ENCODE assay signal across 33 cellular contexts in the genomic region with DNA sequence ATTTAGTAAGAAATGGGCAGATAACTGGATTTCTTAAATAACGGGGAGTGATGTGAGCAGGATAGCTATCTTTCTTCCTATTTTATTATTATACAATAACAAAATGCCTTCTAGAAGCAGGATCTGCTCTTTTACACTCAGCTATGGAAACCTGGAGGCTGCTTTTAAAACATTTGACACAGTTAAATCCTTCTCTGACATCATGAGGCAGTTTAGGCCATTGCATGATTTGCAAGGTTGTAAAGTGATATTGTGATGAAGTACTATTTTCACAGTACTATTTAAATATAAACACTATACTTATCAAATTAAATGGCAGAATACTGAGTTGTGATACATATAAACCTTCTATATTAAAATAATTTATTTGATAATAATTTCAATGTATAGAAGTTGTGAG.
"Had no signal": no experiment of that assay in that cellular context is flagged by ENCODE, and none has a peak within 500 bp of the region (broad histone marks: within the 10 kb centered on the region; RNA-seq: fewer than 3 reads in every experiment).

No MANE protein-coding gene starts in this region.

- H3K27me3 ChIP-seq: adrenal gland, ascending aorta, breast epithelium, colonic mucosa, esophagus squamous epithelium, gastroesophageal sphincter, heart right ventricle had no signal

- H3K9me3 ChIP-seq: adrenal gland, ascending aorta, breast epithelium, colonic mucosa, esophagus squamous epithelium, gastroesophageal sphincter had no signal

- H3K27ac Mint-ChIP-seq: activated B cell treated with CpG ODN at 0.5 μM for 24 hours; activated CD4-positive, alpha-beta memory T cell treated with anti-CD3 and anti-CD28 coated beads for 36 hours; activated CD8-positive, alpha-beta memory T cell treated with anti-CD3 and anti-CD28 coated beads, Interleukin-2, amount 10 ng/mL, durations not matched to agents 7 days and 5 days; activated CD8-positive, alpha-beta T cell treated with anti-CD3 and anti-CD28 coated beads, Interleukin-2, amount 10 ng/mL, durations not matched to agents 7 days and 5 days; activated naive CD4-positive, alpha-beta T cell treated with anti-CD3 and anti-CD28 coated beads for 36 hours; activated naive CD4-positive, alpha-beta T cell treated with anti-CD3 and anti-CD28 coated beads, Interleukin-2, amount 50 U/mL, for 24 hours; activated naive CD8-positive, alpha-beta T cell treated with anti-CD3 and anti-CD28 coated beads for 36 hours; activated naive CD8-positive, alpha-beta T cell treated with anti-CD3 and anti-CD28 coated beads, Interleukin-2, amount 50 U/mL, for 24 hours; activated T-helper 1 cell treated with anti-CD3 and anti-CD28 coated beads, Interleukin-12 subunit alpha, Interleukin-12 subunit beta, Interleukin-2, Interleukin-4 antibody, amounts not matched to agents 30 ng/mL and 10 ng/mL and 1 ng/mL, durations not matched to agents 14 hours and 24 hours and 36 hours; activated T-helper 2 cell treated with anti-CD3 and anti-CD28 coated beads, Interferon-gamma antibody, Interleukin-2, Interleukin-4, amounts not matched to agents 10 μg/mL and 5 μg/mL and 100 μg/mL, durations not matched to agents 14 hours and 24 hours and 36 hours; T-helper 17 cell; T-helper 2 cell treated with Interferon-gamma antibody and Interleukin-4, amounts not matched to agents 5 μg/mL and 100 μg/mL, for 36 hours had no signal

- H3K4me3 Mint-ChIP-seq: activated B cell treated with CpG ODN at 0.5 μM for 24 hours; activated CD4-positive, alpha-beta memory T cell treated with anti-CD3 and anti-CD28 coated beads for 36 hours; activated CD8-positive, alpha-beta memory T cell treated with anti-CD3 and anti-CD28 coated beads, Interleukin-2, amount 10 ng/mL, durations not matched to agents 7 days and 5 days; activated CD8-positive, alpha-beta T cell treated with anti-CD3 and anti-CD28 coated beads, Interleukin-2, amount 10 ng/mL, durations not matched to agents 7 days and 5 days; activated naive CD4-positive, alpha-beta T cell treated with anti-CD3 and anti-CD28 coated beads for 36 hours; activated naive CD4-positive, alpha-beta T cell treated with anti-CD3 and anti-CD28 coated beads, Interleukin-2, amount 50 U/mL, for 24 hours; activated naive CD8-positive, alpha-beta T cell treated with anti-CD3 and anti-CD28 coated beads for 36 hours; activated naive CD8-positive, alpha-beta T cell treated with anti-CD3 and anti-CD28 coated beads, Interleukin-2, amount 50 U/mL, for 24 hours; activated T-helper 1 cell treated with anti-CD3 and anti-CD28 coated beads, Interleukin-12 subunit alpha, Interleukin-12 subunit beta, Interleukin-2, Interleukin-4 antibody, amounts not matched to agents 30 ng/mL and 10 ng/mL and 1 ng/mL, durations not matched to agents 14 hours and 24 hours and 36 hours; brain; T-helper 17 cell; T-helper 2 cell treated with Interferon-gamma antibody and Interleukin-4, amounts not matched to agents 5 μg/mL and 100 μg/mL, for 36 hours had no signal

- DNase-seq: activated B cell treated with CpG ODN at 0.5 μM for 24 hours; activated CD4-positive, alpha-beta memory T cell treated with anti-CD3 and anti-CD28 coated beads for 36 hours; activated CD4-positive, alpha-beta T cell treated with anti-CD3 and anti-CD28 coated beads for 48 hours; activated CD8-positive, alpha-beta memory T cell treated with anti-CD3 and anti-CD28 coated beads, Interleukin-2, amount 10 ng/mL, durations not matched to agents 7 days and 5 days; activated CD8-positive, alpha-beta memory T cell treated with anti-CD3 and anti-CD28 coated beads, Interleukin-2, amount 50 U/mL, for 4 hours; activated CD8-positive, alpha-beta T cell treated with anti-CD3 and anti-CD28 coated beads, Interleukin-2, amount 10 ng/mL, durations not matched to agents 7 days and 5 days; activated effector memory CD4-positive, alpha-beta T cell treated with anti-CD3 and anti-CD28 coated beads, Interleukin-2, amount 50 U/mL, for 16 hours; activated naive CD4-positive, alpha-beta T cell treated with anti-CD3 and anti-CD28 coated beads for 36 hours; activated naive CD8-positive, alpha-beta T cell treated with anti-CD3 and anti-CD28 coated beads for 36 hours; activated naive CD8-positive, alpha-beta T cell treated with anti-CD3 and anti-CD28 coated beads, Interleukin-2, amount 50 U/mL, for 24 hours; activated T-cell treated with anti-CD3 and anti-CD28 coated beads, Interleukin-2, amount 50 U/mL, for 1 hour; activated T-cell treated with anti-CD3 and anti-CD28 coated beads, Interleukin-2, amount 50 U/mL, for 48 hours; adrenal gland; caudate nucleus; colonic mucosa; effector CD8-positive, alpha-beta T cell; esophagus squamous epithelium; foreskin melanocyte; heart right ventricle; T-helper 1 cell; T-helper 17 cell; T1000; WERI-Rb-1 had no signal

- H3K4me1 ChIP-seq: breast epithelium, colonic mucosa had no signal

- H3K4me3 ChIP-seq: adrenal gland, ascending aorta, breast epithelium, colonic mucosa, esophagus squamous epithelium, gastroesophageal sphincter, heart right ventricle had no signal

- H3K27me3 Mint-ChIP-seq: activated B cell treated with CpG ODN at 0.5 μM for 24 hours; activated CD4-positive, alpha-beta memory T cell treated with anti-CD3 and anti-CD28 coated beads for 36 hours; activated CD8-positive, alpha-beta memory T cell treated with anti-CD3 and anti-CD28 coated beads, Interleukin-2, amount 10 ng/mL, durations not matched to agents 7 days and 5 days; activated naive CD4-positive, alpha-beta T cell treated with anti-CD3 and anti-CD28 coated beads, Interleukin-2, amount 50 U/mL, for 24 hours; activated naive CD8-positive, alpha-beta T cell treated with anti-CD3 and anti-CD28 coated beads for 36 hours; activated naive CD8-positive, alpha-beta T cell treated with anti-CD3 and anti-CD28 coated beads, Interleukin-2, amount 50 U/mL, for 24 hours; brain; T-helper 17 cell had no signal

- H3K9me3 Mint-ChIP-seq: activated naive CD4-positive, alpha-beta T cell treated with anti-CD3 and anti-CD28 coated beads, Interleukin-2, amount 50 U/mL, for 24 hours had no signal

- H3K27ac ChIP-seq: adrenal gland, ascending aorta, breast epithelium, colonic mucosa, epithelial cell of prostate, esophagus squamous epithelium, gastroesophageal sphincter, heart right ventricle, WERI-Rb-1 had no signal

- ATAC-seq: activated CD4-positive, CD25-positive, alpha-beta regulatory T cell treated with anti-CD3 and anti-CD28 coated beads, Interleukin-2, amount 50 U/mL, for 24 hours; activated CD8-positive, alpha-beta memory T cell treated with anti-CD3 and anti-CD28 coated beads, Interleukin-2, amount 10 ng/mL, durations not matched to agents 7 days and 5 days; activated CD8-positive, alpha-beta T cell treated with anti-CD3 and anti-CD28 coated beads, Interleukin-2, amount 10 ng/mL, durations not matched to agents 7 days and 5 days; activated naive CD8-positive, alpha-beta T cell treated with anti-CD3 and anti-CD28 coated beads, Interleukin-2, amount 50 U/mL, for 24 hours; gastroesophageal sphincter; heart right ventricle; T-helper 17 cell had no signal

- H3K36me3 ChIP-seq: adrenal gland, ascending aorta, breast epithelium, colonic mucosa, esophagus squamous epithelium, gastroesophageal sphincter, heart right ventricle, WERI-Rb-1 had no signal
